ENCODE assay signal across 1 cellular context in genomic region chr1:23021834-23022233, GRCh38.
TF ChIP-seq lines count a peak whose summit lies in the region.

No MANE protein-coding gene starts in this region.

TF ChIP-seq in HEK293, 187 proteins besides CTCF, POLR2A, EP300 and RAD21:
- TF ChIP-seq SP3 (tag by site-specific recombination; IDR thresholded peaks at IDR 0.05) (no peak), MZF1 (tag by site-specific recombination; IDR thresholded peaks at IDR 0.05; ENCODE audit: borderline replicate concordance) (0 out of 2 replicates have a peak, but pooled peaks have one; percentile 25), ZNF366 (tag by site-specific recombination; conservative IDR thresholded peaks at IDR 0.05) (no peak), SP7 (tag by site-specific recombination; IDR thresholded peaks at IDR 0.05) (0 out of 2 replicates have a peak, but pooled peaks have one; percentile 9), SETDB1 (IDR thresholded peaks at IDR 0.05; ENCODE audit: insufficient read length, low read length) (peak; percentile 17), ZNF580 (tag by site-specific recombination; IDR thresholded peaks at IDR 0.05) (peak; percentile 17; the same call in 1 of the 2 replicates), ZNF146 (tag by site-specific recombination; IDR thresholded peaks at IDR 0.05) (peak; percentile 91), ZBTB21 (tag by site-specific recombination; IDR thresholded peaks at IDR 0.05) (no peak)
